26 cellular contexts compared by ENCODE assay signal in genomic region chr9:123008909-123009308, GRCh38. TPM values are rescaled to one million over a fixed set of nuclear protein-coding genes. Genes with fewer than 3 reads are reported as not detected.
A peak's percentile ranks its signal among the peaks of the same experiment; 100 is the strongest.
DNase-seq lines count a peak whose midpoint lies in the region; ATAC-seq, FAIRE-seq and TF ChIP-seq lines count a peak whose summit lies in the region.
"Had no signal": no experiment of that assay in that cellular context is flagged by ENCODE, and none has a peak within 500 bp of the region (broad histone marks: within the 10 kb centered on the region; RNA-seq: fewer than 3 reads in every experiment).

No MANE protein-coding gene starts in this region.

- no peak for TF ChIP-seq EP300 in Ishikawa (IDR thresholded peaks at IDR 0.05; ENCODE audit: borderline replicate concordance)
- no peak for TF ChIP-seq EP300 in K562 (IDR thresholded peaks at IDR 0.05; ENCODE audit: low read length)
- no peak for TF ChIP-seq EP300 in HepG2 (IDR thresholded peaks at IDR 0.05; ENCODE audit: low read depth in 2 of 2, low read length in 2 of 2)
- no peak for TF ChIP-seq EP300 in HepG2 (CRISPR knock-in tag; IDR thresholded peaks at IDR 0.05; ENCODE audit: borderline replicate concordance)

- no peak overlapping the region for H3K9ac ChIP-seq in K562 (ENCODE audit: insufficient read depth in 1 of 2, low read depth in 2 of 2, low read length in 2 of 2)
- no peak overlapping the region for H3K9ac ChIP-seq in HepG2 (ENCODE audit: insufficient read depth, low read depth, low read length)
- H3K9ac ChIP-seq: BLaER1 treated with 17β-estradiol and CSF1 and Interleukin-3, amounts not matched to agents 10 nM and 100 nM had no signal

- no TSS peak for BruUV-seq in K562 (replicated peaks; lab: Mats Ljungman, UMichigan)
- no TSS peak for BruUV-seq in HepG2 (replicated peaks; lab: Mats Ljungman, UMichigan)

- TF ChIP-seq POLR2A in K562 (conservative IDR thresholded peaks at IDR 0.05) (no peak), HepG2 (IDR thresholded peaks at IDR 0.05; ENCODE audit: insufficient read depth in 1 of 2, low read depth in 2 of 2, low read length in 2 of 2) (no peak), thyroid gland (IDR thresholded peaks at IDR 0.05) (no peak)

- TF ChIP-seq CTCF in K562 (IDR thresholded peaks at IDR 0.05 in 2 of 3, conservative IDR thresholded peaks at IDR 0.05 in 1 of 3; ENCODE audit: insufficient read depth in 2 of 3, low read depth in 1 of 3, low read length in 3 of 3) (no peak), HepG2 (CRISPR knock-in tag; IDR thresholded peaks at IDR 0.05) (no peak), thyroid gland (IDR thresholded peaks at IDR 0.05) (no peak)

- CTCF ChIA-PET in K562 (lab: Yijun Ruan, JAX; ENCODE audit: low intra/inter-chr PET ratio) (no interaction called here), HepG2 (lab: Yijun Ruan, JAX; ENCODE audit: low intra/inter-chr PET ratio, low total read pairs) (no interaction called here)

- H3K4me3 ChIP-seq in K562 = no peak overlapping the region
- H3K4me3 ChIP-seq in HepG2 (replicated peaks in 1 of 3; ENCODE audit: insufficient read depth in 1 of 3, low read depth in 2 of 3, low read length in 3 of 3) = no peak overlapping the region
- H3K4me3 ChIP-seq in thyroid gland (replicated peaks in 1 of 3) = no peak overlapping the region
- H3K4me3 ChIP-seq: A549; BLaER1 treated with 17β-estradiol and CSF1 and Interleukin-3, amounts not matched to agents 10 nM and 100 nM; GM12878; GM23338; HAP-1 had no signal

- in situ Hi-C loops in K562 (cut with MboI) (no loop called here), HepG2 (cut with HindIII; ENCODE audit: extremely low pct_ligation_motif_present, low pct_unique_long_range_greater_than_20kb) (no loop called here)

- no peaks in the 10 kb centered on the region for H4K20me1 ChIP-seq in K562 (replicated peaks; ENCODE audit: control insufficient read depth, insufficient read depth, low read length)
- no peaks in the 10 kb centered on the region for H4K20me1 ChIP-seq in HepG2 (ENCODE audit: insufficient read depth, low read length)
- H4K20me1 ChIP-seq: BLaER1 treated with 17β-estradiol and CSF1 and Interleukin-3, amounts not matched to agents 10 nM and 100 nM had no signal

- ATAC-seq in K562 (peak; percentile 58), HepG2 (no peak), GM18517 (IDR thresholded peaks at IDR 0.05; ENCODE audit: unreplicated experiment) (no peak)
- ATAC-seq: A549, GM12878, GM23338 had no signal

- POLR2A ChIA-PET in K562 (lab: Yijun Ruan, JAX) = interaction anchor here (0.6 to 1.4 kb wide), 5 partner anchors 8 to 201 kb away, joined by 3 read pairs; no protein-coding TSS in a partner anchor
- POLR2A ChIA-PET in HepG2 (lab: Yijun Ruan, JAX) = interaction anchor here (0.6 kb wide), 1 partner anchor 12 kb away, joined by 3 read pairs; no protein-coding TSS in a partner anchor

- intact Hi-C loops in K562 (cut with micrococcal nuclease) = no loop called here
- intact Hi-C loops in HepG2 (cut with micrococcal nuclease; ENCODE audit: unreplicated experiment) = no loop called here
- intact Hi-C loops in thyroid gland (cut with DNase I) = no loop called here

- TF ChIP-seq RAD21 in Ishikawa (IDR thresholded peaks at IDR 0.05; ENCODE audit: low read depth) (no peak), K562 (CRISPR knock-in tag; conservative IDR thresholded peaks at IDR 0.05 in 1 of 2, IDR thresholded peaks at IDR 0.05 in 1 of 2) (no peak), HepG2 (CRISPR knock-in tag; IDR thresholded peaks at IDR 0.05) (no peak)

- H3K27ac ChIP-seq in K562 (ENCODE audit: extremely low read depth, low read depth, low read length) (0 out of 3 replicates have a peak overlapping the region, but pooled peaks have one; percentile 5), HepG2 (ENCODE audit: extremely low read length, insufficient read depth, low read length) (no peak overlapping the region), thyroid gland (peak overlapping the region in 2 of 3 donors; percentile 31 to 38)
- H3K27ac ChIP-seq: A549; BLaER1 treated with 17β-estradiol and CSF1 and Interleukin-3, amounts not matched to agents 10 nM and 100 nM had no signal

- H3K27me3 ChIP-seq in K562 (ENCODE audit: control insufficient read depth in 2 of 2, insufficient read depth in 2 of 2, low read length in 2 of 2) = no peaks in the 10 kb centered on the region
- no peaks in the 10 kb centered on the region for H3K27me3 ChIP-seq in HepG2 (ENCODE audit: control insufficient read depth in 1 of 2, insufficient read depth in 2 of 2, low read length in 2 of 2)
- H3K27me3 ChIP-seq in thyroid gland = no peaks in the 10 kb centered on the region
- H3K27me3 ChIP-seq: BE2C; BLaER1 treated with 17β-estradiol and CSF1 and Interleukin-3, amounts not matched to agents 10 nM and 100 nM had no signal

- no peaks in the 10 kb centered on the region for H3K9me1 ChIP-seq in K562 (ENCODE audit: control insufficient read depth, insufficient read depth, low read length)

- H2AFZ ChIP-seq in K562 (ENCODE audit: low read depth, low read length) = no peak overlapping the region
- no peak overlapping the region for H2AFZ ChIP-seq in HepG2 (ENCODE audit: low read length)
- H2AFZ ChIP-seq: GM23338 had no signal

- peak in 1 of 4 experiments; percentile 15 for DNase-seq in K562 (ENCODE audit: extremely low read depth in 1 of 4, low spot score in 3 of 4)
- no peak for DNase-seq in HepG2 (ENCODE audit: low spot score)
- no peak for DNase-seq in thyroid gland
- no peak for DNase-seq in foreskin melanocyte
- DNase-seq in NCI-H1417 treated with DMSO at 0.1 percent for 48 hours (lab: John Stamatoyannopoulos, UW) = no peak
- DNase-seq: 8988T; ACHN; AML-193; BE2C; CD4-positive, alpha-beta T cell; CD8-positive, alpha-beta memory T cell; DMS 273 treated with DMSO at 0.1 percent for 48 hours; DMS79; EL; GDM1; HFFc6 had no signal

- FAIRE-seq in K562 (lab: Jason Lieb, UNC) = no peak
- no peak for FAIRE-seq in HepG2 (lab: Jason Lieb, UNC)
- FAIRE-seq: A549, D721Med had no signal

- H3K36me3 ChIP-seq in K562 (ENCODE audit: control insufficient read depth, insufficient read depth, low read length) = peaks cover 15% of the 10 kb centered on the region; the same call in 1 of the 3 replicates
- peaks cover 3 to 16% of the 10 kb centered on the region in 2 experiments; a peak in 3 of 5 replicates for H3K36me3 ChIP-seq in HepG2 (replicated peaks in 1 of 2; ENCODE audit: control insufficient read depth in 1 of 2, insufficient read depth in 2 of 2, low read length in 2 of 2)
- no peaks in the 10 kb centered on the region for H3K36me3 ChIP-seq in thyroid gland

- H3K4me1 ChIP-seq in K562 (replicated peaks in 1 of 2; ENCODE audit: control insufficient read depth in 2 of 2, insufficient read depth in 2 of 2, low read length in 2 of 2) (peaks cover 4 to 9% of the 10 kb centered on the region in 2 experiments; a peak in 4 of 5 replicates), HepG2 (ENCODE audit: insufficient read depth, low read length) (peaks cover 54% of the 10 kb centered on the region), thyroid gland (peaks cover 41 to 44% of the 10 kb centered on the region in 2 donors)
- H3K4me1 ChIP-seq: BE2C; BLaER1 treated with 17β-estradiol and CSF1 and Interleukin-3, amounts not matched to agents 10 nM and 100 nM had no signal

- H3K4me2 ChIP-seq in K562 (ENCODE audit: insufficient read depth, low read length) (no peak overlapping the region), HepG2 (ENCODE audit: low read depth, low read length) (no peak overlapping the region)
- H3K4me2 ChIP-seq: A549; BLaER1 treated with 17β-estradiol and CSF1 and Interleukin-3, amounts not matched to agents 10 nM and 100 nM; GM23338 had no signal

- H3K79me2 ChIP-seq in K562 (ENCODE audit: control insufficient read depth, insufficient read depth, low read length) (no peaks in the 10 kb centered on the region), HepG2 (ENCODE audit: insufficient read depth, low read length) (no peaks in the 10 kb centered on the region)

- no peaks in the 10 kb centered on the region for H3K9me3 ChIP-seq in K562 (replicated peaks; ENCODE audit: control insufficient read depth, insufficient read depth, low read depth, low read length)
- no peaks in the 10 kb centered on the region for H3K9me3 ChIP-seq in HepG2 (ENCODE audit: low read length)
- H3K9me3 ChIP-seq in thyroid gland = no peaks in the 10 kb centered on the region
- H3K9me3 ChIP-seq: A549, BE2C, HAP-1 had no signal

RNA-seq across cellular contexts. Expression of gene GPR21, which starts 24.6 kb away (rescaled TPM):
- 2.8 and 10.7 TPM in 2 replicates for total RNA-seq in K562 (2011; cell fraction: chromatin; rRNA removed; ENCODE audit: low replicate concordance)
- 1.8 and 3.8 TPM in 2 replicates for total RNA-seq in K562 (2011; cell fraction: nucleolus; rRNA removed)
- 7.3 and 13.7 TPM in 2 replicates for total RNA-seq in K562 (2011; cell fraction: nucleoplasm; rRNA removed)
- total RNA-seq in K562 (2014; rRNA removed) (0.24 TPM in 1 of 2 replicates, not detected in the other), K562 (2014; rRNA removed; fragmentation: Illumina TruSeq; extraction: Trizol) (0.36 and 0.67 TPM in 2 replicates), K562 (2015; rRNA removed; fragmentation: Illumina TruSeq; extraction: Trizol) (0.75 and 0.83 TPM in 2 replicates), K562 (2021) (0.16 TPM in 1 of 2 replicates, not detected in the other), HepG2 (2016; rRNA removed; fragmentation: Illumina TruSeq; extraction: Trizol) (0.29 TPM in 1 of 2 replicates, not detected in the other), thyroid gland (10 to 100 TPM in 1 of 4 donors, 1 to 10 TPM in 3; 4.0 to 11.8 (median 5.7) TPM)
- polyA plus RNA-seq in K562 (2011; rRNA removed) (0.27 TPM in 1 of 2 replicates, not detected in the other), K562 (2014; fragmentation: Illumina TruSeq; extraction: Trizol) (not detected in 2 replicates), K562 (2014; fragmentation: Nextera tagmentation; extraction: Ambion mirVana) (not detected), K562 (2014; rRNA removed) (0.15 TPM in 1 of 2 replicates, not detected in the other), HepG2 (2011; rRNA removed) (0.18 and 0.32 TPM in 2 replicates)
- polyA plus RNA-seq in K562 (2011; cell fraction: cytosol; rRNA removed) = 0.09 TPM in 1 of 2 replicates, not detected in the other
- 1.1 and 2.2 TPM in 2 replicates for polyA plus RNA-seq in K562 (2011; cell fraction: nucleus; rRNA removed)
- not detected in 2 replicates for polyA plus RNA-seq in K562 (2012)
- polyA minus RNA-seq in K562 (2011; rRNA and poly(A)+ RNA removed) = 5.1 and 6.2 TPM in 2 replicates
- not detected in 2 replicates for polyA minus RNA-seq in K562 (2011; cell fraction: cytosol; rRNA and poly(A)+ RNA removed)
- 6.0 and 7.4 TPM in 2 replicates for polyA minus RNA-seq in K562 (2011; cell fraction: nucleus; rRNA and poly(A)+ RNA removed)
- not detected in 2 replicates for total RNA-seq in HepG2 (2016; cell fraction: cytosol; rRNA removed; fragmentation: Illumina TruSeq; extraction: Trizol; ENCODE audit: low read depth)
- 0.41 TPM in 1 of 2 replicates, not detected in the other for total RNA-seq in HepG2 (2016; cell fraction: insoluble cytoplasmic fraction; rRNA removed; fragmentation: Illumina TruSeq; extraction: Trizol)
- not detected in 2 replicates for total RNA-seq in HepG2 (2016; cell fraction: membrane; rRNA removed; fragmentation: Illumina TruSeq; extraction: Trizol)
- 0.72 and 1.3 TPM in 2 replicates for total RNA-seq in HepG2 (2016; cell fraction: nucleus; rRNA removed; fragmentation: Illumina TruSeq; extraction: Trizol)
- not detected in 2 replicates for polyA plus RNA-seq in HepG2 (2011; cell fraction: cytosol; rRNA removed)
- 1.7 TPM in 2 replicates for polyA plus RNA-seq in HepG2 (2011; cell fraction: nucleus; rRNA removed)
- polyA plus RNA-seq in HepG2 (2012) = 0.13 TPM in 1 of 2 replicates, not detected in the other
- not detected in 2 replicates for polyA plus RNA-seq in HepG2 (2016; cell fraction: cytosol; fragmentation: Illumina TruSeq; extraction: Trizol; ENCODE audit: low read depth)
- not detected in 2 replicates for polyA plus RNA-seq in HepG2 (2016; cell fraction: insoluble cytoplasmic fraction; fragmentation: Illumina TruSeq; extraction: Trizol; ENCODE audit: low read depth)
- not detected in 2 replicates for polyA plus RNA-seq in HepG2 (2016; cell fraction: membrane; fragmentation: Illumina TruSeq; extraction: Trizol; ENCODE audit: low read depth)
- not detected in 2 replicates for polyA plus RNA-seq in HepG2 (2016; cell fraction: nucleus; fragmentation: Illumina TruSeq; extraction: Trizol; ENCODE audit: insufficient read depth, low read depth)
- polyA minus RNA-seq in HepG2 (2011; rRNA and poly(A)+ RNA removed; ENCODE audit: low replicate concordance) = 14.0 and 21.7 TPM in 2 replicates
- polyA minus RNA-seq in HepG2 (2011; cell fraction: cytosol; rRNA and poly(A)+ RNA removed) = 0.49 TPM in 1 of 2 replicates, not detected in the other
- 30.3 and 35.8 TPM in 2 replicates for polyA minus RNA-seq in HepG2 (2011; cell fraction: nucleus; rRNA and poly(A)+ RNA removed)
- total RNA-seq: H4 had no signal
- polyA plus RNA-seq: CD14-positive monocyte; CD8-positive, alpha-beta memory T cell; GM23338 had no signal
